In the genomic region with DNA sequence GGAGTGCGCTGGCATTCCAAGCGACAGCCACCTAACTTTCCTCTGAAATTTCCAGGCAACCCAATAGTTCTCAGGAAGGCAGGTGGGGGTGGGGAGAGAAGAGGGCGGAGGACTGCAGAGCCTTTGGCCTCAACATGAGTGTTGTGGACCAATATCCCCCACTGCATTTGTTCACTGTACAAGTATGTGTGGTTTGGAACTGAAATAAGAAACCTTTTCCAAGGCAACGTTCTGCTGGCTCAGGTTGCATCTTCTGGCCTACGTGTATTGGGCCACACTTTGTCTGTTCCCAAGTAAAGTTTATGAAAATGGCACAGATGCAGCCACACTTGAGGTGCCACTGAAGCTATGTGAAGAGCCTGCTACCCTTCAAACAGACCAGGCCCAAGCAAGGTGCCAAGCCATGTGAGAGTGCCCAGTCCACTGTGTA, we compare ENCODE assay signal across 12 cellular contexts.
DNase-seq lines count a peak whose midpoint lies in the region; ATAC-seq and TF ChIP-seq lines count a peak whose summit lies in the region.
"Had no signal": no experiment of that assay in that cellular context is flagged by ENCODE, and none has a peak within 500 bp of the region (broad histone marks: within the 10 kb centered on the region; RNA-seq: fewer than 3 reads in every experiment).

No MANE protein-coding gene starts in this region.

- H3K4me1 ChIP-seq in ascending aorta (peaks cover 38 to 50% of the 10 kb centered on the region in 2 donors), sigmoid colon (peaks cover 0 to 68% (median 66%) of the 10 kb centered on the region in 4 donors)

- no peak overlapping the region for H3K27ac Mint-ChIP-seq in T-cell
- H3K27ac Mint-ChIP-seq: activated T-cell treated with anti-CD3 and anti-CD28 coated beads, Interleukin-2, amount 50 U/mL, for 72 hours; stimulated activated naive CD8-positive, alpha-beta T cell treated with anti-CD3 and anti-CD28 coated beads, Interleukin-15, Interleukin-2, amounts not matched to agents 100 ng/mL and 50 ng/mL, for 24 hours had no signal

- no peak for TF ChIP-seq POLR2A in sigmoid colon (IDR thresholded peaks at IDR 0.05)

- POLR2A ChIA-PET in T-cell (lab: Charles Lee), result no interaction called here

- ATAC-seq in left ventricle myocardium superior (peak; percentile 59), GM18511 (IDR thresholded peaks at IDR 0.05; ENCODE audit: unreplicated experiment) (no peak), HG03025 (IDR thresholded peaks at IDR 0.05; ENCODE audit: low FRiP score, unreplicated experiment) (no peak), T-cell (replicated peaks in 1 of 4) (no peak)
- ATAC-seq: activated T-cell treated with anti-CD3 and anti-CD28 coated beads, Interleukin-2, amount 50 U/mL, for 72 hours; effector memory CD8-positive, alpha-beta T cell had no signal

- no peak overlapping the region for H3K4me3 Mint-ChIP-seq in T-cell
- H3K4me3 Mint-ChIP-seq: activated T-cell treated with anti-CD3 and anti-CD28 coated beads, Interleukin-2, amount 50 U/mL, for 72 hours; effector memory CD8-positive, alpha-beta T cell; stimulated activated naive CD8-positive, alpha-beta T cell treated with anti-CD3 and anti-CD28 coated beads, Interleukin-15, Interleukin-2, amounts not matched to agents 100 ng/mL and 50 ng/mL, for 24 hours had no signal

- peaks cover 14 to 31% (median 22%) of the 10 kb centered on the region in 3 donors for H3K4me1 Mint-ChIP-seq in T-cell

- no peaks in the 10 kb centered on the region for H3K9me3 Mint-ChIP-seq in T-cell
- H3K9me3 Mint-ChIP-seq: activated T-cell treated with anti-CD3 and anti-CD28 coated beads, Interleukin-2, amount 50 U/mL, for 72 hours; effector memory CD8-positive, alpha-beta T cell; stimulated activated naive CD8-positive, alpha-beta T cell treated with anti-CD3 and anti-CD28 coated beads, Interleukin-15, Interleukin-2, amounts not matched to agents 100 ng/mL and 50 ng/mL, for 24 hours had no signal

- H3K36me3 Mint-ChIP-seq in T-cell, result peaks cover 67% of the 10 kb centered on the region

- H3K27me3 ChIP-seq in ascending aorta (no peaks in the 10 kb centered on the region), sigmoid colon (no peaks in the 10 kb centered on the region)

- WGBS in sigmoid colon, 2 donors, result 76 to 86% methylated on average over 5 of the region's 5 CpGs

- H3K4me3 ChIP-seq in ascending aorta (peak overlapping the region in 1 of 2 donors; percentile 23), sigmoid colon (no peak overlapping the region)

- CTCF ChIA-PET in T-cell (lab: Charles Lee), result no interaction called here

- H3K36me3 ChIP-seq in ascending aorta (peaks cover 0 to 4% of the 10 kb centered on the region in 2 donors), sigmoid colon (no peaks in the 10 kb centered on the region)

- H3K27ac ChIP-seq in ascending aorta (peak overlapping the region; percentile 72 to 86), sigmoid colon (peak overlapping the region; percentile 73 to 89 (median 86))

- peak; percentile 86 for DNase-seq in GM03348 (ENCODE audit: low spot score)
- peak in 1 of 2 donors; percentile 88 for DNase-seq in ascending aorta (ENCODE audit: low spot score in 2 of 2)
- no peak for DNase-seq in left ventricle myocardium superior
- DNase-seq in sigmoid colon, result peak; percentile 89
- DNase-seq in stimulated activated CD4-positive, alpha-beta T cell treated with anti-CD3 and anti-CD28 coated beads, Interleukin-2, amount 100 ng/mL, for 24 hours, result no peak
- no peak for DNase-seq in T-cell
- DNase-seq: activated T-cell treated with anti-CD3 and anti-CD28 coated beads, Interleukin-2, amount 50 U/mL, for 72 hours; effector memory CD8-positive, alpha-beta T cell; stimulated activated CD4-positive, alpha-beta T cell treated with anti-CD3 and anti-CD28 coated beads, Interleukin-12 subunit alpha, Interleukin-12 subunit beta, amount 100 ng/mL, for 4 hours had no signal

- H3K9me3 ChIP-seq in ascending aorta, result no peaks in the 10 kb centered on the region
- H3K9me3 ChIP-seq in sigmoid colon, result no peaks in the 10 kb centered on the region

- intact Hi-C loops in ascending aorta (cut with DNase I) (loop anchor here (5.0 kb wide), 1 partner anchor 42 kb away; no protein-coding TSS in a partner anchor), left ventricle myocardium superior (cut with micrococcal nuclease) (no loop called here), sigmoid colon (cut with DNase I) (loop anchor here (5.0 kb wide), 1 partner anchor 153 kb away; a partner anchor contains a TSS)

- TF ChIP-seq CTCF in ascending aorta (IDR thresholded peaks at IDR 0.05) (no peak), sigmoid colon (IDR thresholded peaks at IDR 0.05) (no peak)

- H3K27me3 Mint-ChIP-seq in T-cell, result no peaks in the 10 kb centered on the region
- H3K27me3 Mint-ChIP-seq: effector memory CD8-positive, alpha-beta T cell; stimulated activated naive CD8-positive, alpha-beta T cell treated with anti-CD3 and anti-CD28 coated beads, Interleukin-15, Interleukin-2, amounts not matched to agents 100 ng/mL and 50 ng/mL, for 24 hours had no signal

- peak in 1 of 4 donors; percentile 65 for TF ChIP-seq EP300 in sigmoid colon (IDR thresholded peaks at IDR 0.05)

Comparison
In these comparisons a context has a peak if more than half of its experiments do, and no peak if none do; other contexts are left out.
1. DNase-seq: peak in GM03348 (single experiment) and sigmoid colon (single experiment); none in left ventricle myocardium superior (single experiment), stimulated activated CD4-positive, alpha-beta T cell treated with anti-CD3 and anti-CD28 coated beads, Interleukin-2, amount 100 ng/mL, for 24 hours (0 of 2) and T-cell (0 of 34).